In genomic region chr15:43412096-43412495, GRCh38 we compare ENCODE assay signal across 20 cellular contexts.
"Had no signal": no experiment of that assay in that cellular context is flagged by ENCODE, and none has a peak within 500 bp of the region (broad histone marks: within the 10 kb centered on the region; RNA-seq: fewer than 3 reads in every experiment).

No MANE protein-coding gene starts in this region.

- H3K4me3 Mint-ChIP-seq: endodermal cell; stimulated activated effector memory CD8-positive, alpha-beta T cell treated with anti-CD3 and anti-CD28 coated beads, Interleukin-12 subunit alpha, Interleukin-12 subunit beta, amount 100 ng/mL, for 72 hours had no signal

- H3K9me3 Mint-ChIP-seq: activated naive CD4-positive, alpha-beta T cell treated with anti-CD3 and anti-CD28 coated beads, Interleukin-2, amount 50 U/mL, for 72 hours; endodermal cell; stimulated activated effector memory CD8-positive, alpha-beta T cell treated with anti-CD3 and anti-CD28 coated beads, Interleukin-12 subunit alpha, Interleukin-12 subunit beta, amount 100 ng/mL, for 72 hours had no signal

- H3K27ac ChIP-seq: hepatocyte, neutrophil, tibial artery, vagina had no signal

- ATAC-seq: activated naive CD4-positive, alpha-beta T cell treated with anti-CD3 and anti-CD28 coated beads, Interleukin-2, amount 50 U/mL, for 72 hours; esophagus mucosa; left lobe of liver; stimulated activated effector memory CD8-positive, alpha-beta T cell treated with anti-CD3 and anti-CD28 coated beads, Interleukin-12 subunit alpha, Interleukin-12 subunit beta, amount 100 ng/mL, for 72 hours had no signal

- DNase-seq: activated CD4-positive, alpha-beta T cell treated with anti-CD3 and anti-CD28 coated beads for 1 hour; activated CD4-positive, alpha-beta T cell treated with anti-CD3 and anti-CD28 coated beads, Interleukin-2, amount 50 U/mL, for 4 hours; activated effector memory CD4-positive, alpha-beta T cell treated with Interleukin-2 at 50 U/mL for 16 hours; activated T-cell treated with anti-CD3 and anti-CD28 coated beads, Interleukin-2, amount 50 U/mL, for 1 hour; anterior cingulate cortex; dorsolateral prefrontal cortex; endodermal cell; islet precursor cell; mammary epithelial cell; posterior cingulate gyrus; retina; T-helper 9 cell; tibial artery had no signal

- H3K4me3 ChIP-seq: dorsolateral prefrontal cortex, hepatocyte, tibial artery, vagina had no signal

- H3K27ac Mint-ChIP-seq: endodermal cell; stimulated activated effector memory CD8-positive, alpha-beta T cell treated with anti-CD3 and anti-CD28 coated beads, Interleukin-12 subunit alpha, Interleukin-12 subunit beta, amount 100 ng/mL, for 72 hours had no signal
